In genomic region chr4:121304843-121305348, GRCh38 we compare ENCODE assay signal across 15 cellular contexts.
"Had no signal": no experiment of that assay in that cellular context is flagged by ENCODE, and none has a peak within 500 bp of the region (broad histone marks: within the 10 kb centered on the region; RNA-seq: fewer than 3 reads in every experiment).

No MANE protein-coding gene starts in this region.

- DNase-seq: activated CD4-positive, alpha-beta T cell treated with anti-CD3 and anti-CD28 coated beads, Interleukin-2, amount 50 U/mL, for 4 hours; dorsolateral prefrontal cortex; mammary epithelial cell; midbrain; right cardiac atrium; stimulated activated naive CD8-positive, alpha-beta T cell treated with anti-CD3 and anti-CD28 coated beads, Interleukin-15, Interleukin-2, amounts not matched to agents 100 U/mL and 50 U/mL, for 24 hours; substantia nigra; tibial artery; uterus had no signal

- H3K27ac Mint-ChIP-seq: activated naive CD8-positive, alpha-beta T cell; activated T-helper 1 cell treated with anti-CD3 and anti-CD28 coated beads, Interleukin-12 subunit alpha, Interleukin-12 subunit beta, Interleukin-2, Interleukin-4 antibody, amounts not matched to agents 30 ng/mL and 10 ng/mL and 1 ng/mL, durations not matched to agents 14 hours and 24 hours and 36 hours; progenitor cell of endocrine pancreas; T-helper 2 cell treated with Interferon-gamma antibody and Interleukin-4, amounts not matched to agents 5 μg/mL and 100 μg/mL, for 36 hours had no signal

- H3K27me3 Mint-ChIP-seq: activated naive CD8-positive, alpha-beta T cell had no signal

- H3K4me3 ChIP-seq: dorsolateral prefrontal cortex, skin epidermis, tibial artery, uterus had no signal

- H3K27me3 ChIP-seq: tibial artery, uterus had no signal

- H3K4me1 Mint-ChIP-seq: neural crest cell had no signal

- ATAC-seq: right cardiac atrium; stimulated activated naive CD8-positive, alpha-beta T cell treated with anti-CD3 and anti-CD28 coated beads, Interleukin-15, Interleukin-2, amounts not matched to agents 100 U/mL and 50 U/mL, for 24 hours had no signal

- H3K36me3 ChIP-seq: tibial artery, uterus had no signal

- H3K4me1 ChIP-seq: tibial artery, uterus had no signal

- H3K4me3 Mint-ChIP-seq: activated naive CD8-positive, alpha-beta T cell; activated T-helper 1 cell treated with anti-CD3 and anti-CD28 coated beads, Interleukin-12 subunit alpha, Interleukin-12 subunit beta, Interleukin-2, Interleukin-4 antibody, amounts not matched to agents 30 ng/mL and 10 ng/mL and 1 ng/mL, durations not matched to agents 14 hours and 24 hours and 36 hours; neural crest cell; T-helper 2 cell treated with Interferon-gamma antibody and Interleukin-4, amounts not matched to agents 5 μg/mL and 100 μg/mL, for 36 hours had no signal

- H3K9me3 ChIP-seq: tibial artery, uterus had no signal

- H3K36me3 Mint-ChIP-seq: activated naive CD8-positive, alpha-beta T cell had no signal

- H3K27ac ChIP-seq: dorsolateral prefrontal cortex, skin epidermis, tibial artery, uterus had no signal

- H3K9me3 Mint-ChIP-seq: activated T-helper 1 cell treated with anti-CD3 and anti-CD28 coated beads, Interleukin-12 subunit alpha, Interleukin-12 subunit beta, Interleukin-2, Interleukin-4 antibody, amounts not matched to agents 30 ng/mL and 10 ng/mL and 1 ng/mL, durations not matched to agents 14 hours and 24 hours and 36 hours; neural crest cell; T-helper 2 cell treated with Interferon-gamma antibody and Interleukin-4, amounts not matched to agents 5 μg/mL and 100 μg/mL, for 36 hours had no signal
